In genomic region chr6:47033029-47033796, GRCh38 we compare ENCODE assay signal across 17 cellular contexts. TPM values are rescaled to one million over a fixed set of nuclear protein-coding genes. Genes with fewer than 3 reads are reported as not detected.
"Had no signal": no experiment of that assay in that cellular context is flagged by ENCODE, and none has a peak within 500 bp of the region (broad histone marks: within the 10 kb centered on the region; RNA-seq: fewer than 3 reads in every experiment).

No MANE protein-coding gene starts in this region.

- H3K9me3 ChIP-seq: gastrocnemius medialis had no signal

- H3K4me3 Mint-ChIP-seq: dendritic cell treated with granulocyte-macrophage colony-stimulating factor and Interleukin-4, amounts not matched to agents 40 ng/mL and 50 ng/mL, for 4 days; memory B cell; stimulated activated effector memory CD8-positive, alpha-beta T cell treated with anti-CD3 and anti-CD28 coated beads, Interleukin-12 subunit alpha, Interleukin-12 subunit beta, amount 100 ng/mL, for 72 hours; T-cell had no signal

- H3K4me1 Mint-ChIP-seq: memory B cell; stimulated activated effector memory CD8-positive, alpha-beta T cell treated with anti-CD3 and anti-CD28 coated beads, Interleukin-12 subunit alpha, Interleukin-12 subunit beta, amount 100 ng/mL, for 72 hours; T-cell had no signal

- H3K27me3 ChIP-seq: brain microvascular endothelial cell, gastrocnemius medialis had no signal

- H3K36me3 Mint-ChIP-seq: memory B cell; stimulated activated effector memory CD8-positive, alpha-beta T cell treated with anti-CD3 and anti-CD28 coated beads, Interleukin-12 subunit alpha, Interleukin-12 subunit beta, amount 100 ng/mL, for 72 hours; T-cell had no signal

- H3K36me3 ChIP-seq: brain microvascular endothelial cell, gastrocnemius medialis had no signal

- H3K9me3 Mint-ChIP-seq: dendritic cell treated with granulocyte-macrophage colony-stimulating factor and Interleukin-4, amounts not matched to agents 40 ng/mL and 50 ng/mL, for 4 days; stimulated activated effector memory CD8-positive, alpha-beta T cell treated with anti-CD3 and anti-CD28 coated beads, Interleukin-12 subunit alpha, Interleukin-12 subunit beta, amount 100 ng/mL, for 72 hours; T-cell had no signal

- H3K27ac ChIP-seq: brain microvascular endothelial cell had no signal

- DNase-seq: activated CD4-positive, CD25-positive, alpha-beta regulatory T cell treated with anti-CD3 and anti-CD28 coated beads, Interleukin-2, amount 50 U/mL, for 72 hours; activated naive CD4-positive, alpha-beta T cell treated with Interleukin-2 at 50 U/mL for 16 hours; activated T-cell treated with anti-CD3 and anti-CD28 coated beads for 4 hours; anterior cingulate cortex; brain microvascular endothelial cell; cerebellar nuclear complex; gastrocnemius medialis; islet precursor cell; T-cell; T-helper 9 cell had no signal

- ATAC-seq: gastrocnemius medialis; left lobe of liver; stimulated activated effector memory CD8-positive, alpha-beta T cell treated with anti-CD3 and anti-CD28 coated beads, Interleukin-12 subunit alpha, Interleukin-12 subunit beta, amount 100 ng/mL, for 72 hours; T-cell had no signal

- H3K27ac Mint-ChIP-seq: dendritic cell treated with granulocyte-macrophage colony-stimulating factor and Interleukin-4, amounts not matched to agents 40 ng/mL and 50 ng/mL, for 4 days; memory B cell; stimulated activated effector memory CD8-positive, alpha-beta T cell treated with anti-CD3 and anti-CD28 coated beads, Interleukin-12 subunit alpha, Interleukin-12 subunit beta, amount 100 ng/mL, for 72 hours; T-cell had no signal

- H3K4me3 ChIP-seq: gastrocnemius medialis had no signal

RNA-seq across cellular contexts. Expression of gene ADGRF1, which starts 8.9 kb away (rescaled TPM):
- total RNA-seq: gastrocnemius medialis, osteoblast, pulmonary artery endothelial cell had no signal
- polyA plus RNA-seq: neural cell had no signal
